In genomic region chr7:148912151-148912550, GRCh38 we compare ENCODE assay signal across 24 cellular contexts. TPM values are rescaled to one million over a fixed set of nuclear protein-coding genes. Genes with fewer than 3 reads are reported as not detected.
DNase-seq lines count a peak whose midpoint lies in the region; ATAC-seq and TF ChIP-seq lines count a peak whose summit lies in the region.
"Had no signal": no experiment of that assay in that cellular context is flagged by ENCODE, and none has a peak within 500 bp of the region (broad histone marks: within the 10 kb centered on the region; RNA-seq: fewer than 3 reads in every experiment).

No MANE protein-coding gene starts in this region.

- no peaks in the 10 kb centered on the region for H3K36me3 ChIP-seq in CD4-positive, alpha-beta memory T cell (ENCODE audit: insufficient read depth, low read length)
- no peaks in the 10 kb centered on the region for H3K36me3 ChIP-seq in naive thymus-derived CD4-positive, alpha-beta T cell (ENCODE audit: control insufficient read depth in 2 of 3, insufficient read depth in 3 of 3, low read length in 3 of 3)
- H3K36me3 ChIP-seq: pancreas, SJSA1, spleen, vagina, WERI-Rb-1 had no signal

- POLR2A ChIA-PET in CD4-positive, alpha-beta memory T cell (lab: Charles Lee; ENCODE audit: partially characterized antibody), result interaction anchor here (0.5 to 3.5 kb wide), 8 partner anchors 9 to 201 kb away, joined by 3 to 39 read pairs (median 4); partner anchors contain the start of gene EZH2
- POLR2A ChIA-PET in naive thymus-derived CD4-positive, alpha-beta T cell (lab: Charles Lee), result interaction anchor here (0.9 to 2.5 kb wide), 3 partner anchors 26 to 51 kb away, joined by 3 to 17 read pairs (median 4); no protein-coding TSS in a partner anchor

- H3K4me1 ChIP-seq in CD4-positive, alpha-beta memory T cell (ENCODE audit: insufficient read depth, low read length), result peaks cover 52% of the 10 kb centered on the region
- peaks cover 39 to 45% of the 10 kb centered on the region in 2 donors for H3K4me1 ChIP-seq in naive thymus-derived CD4-positive, alpha-beta T cell (ENCODE audit: control insufficient read depth in 2 of 2, insufficient read depth in 2 of 2, low read length in 2 of 2)
- H3K4me1 ChIP-seq: pancreas, SJSA1, vagina had no signal

- TF ChIP-seq POLR2A in erythroblast (IDR thresholded peaks at IDR 0.05; ENCODE audit: low read length), result no peak

- no peak overlapping the region for H3K27ac Mint-ChIP-seq in activated CD8-positive, alpha-beta memory T cell treated with anti-CD3 and anti-CD28 coated beads, Interleukin-2, amount 10 ng/mL, durations not matched to agents 7 days and 5 days
- H3K27ac Mint-ChIP-seq in CD4-positive, alpha-beta memory T cell, result peak overlapping the region; percentile 63 to 96 (median 90)
- peak overlapping the region; percentile 61 to 89 (median 84) for H3K27ac Mint-ChIP-seq in naive thymus-derived CD4-positive, alpha-beta T cell
- H3K27ac Mint-ChIP-seq: HFFc6 had no signal

- DNase-seq in activated CD8-positive, alpha-beta memory T cell treated with anti-CD3 and anti-CD28 coated beads, Interleukin-2, amount 50 U/mL, for 48 hours, result peak; percentile 50
- DNase-seq in activated CD8-positive, alpha-beta memory T cell treated with anti-CD3 and anti-CD28 coated beads, Interleukin-2, amount 10 ng/mL, durations not matched to agents 7 days and 5 days, result no peak
- no peak for DNase-seq in CD4-positive, alpha-beta memory T cell
- peak; percentile 20 to 23 for DNase-seq in activated T-cell treated with anti-CD3 and anti-CD28 coated beads, Interleukin-2, amount 50 U/mL, for 48 hours
- DNase-seq in naive thymus-derived CD4-positive, alpha-beta T cell, result no peak
- DNase-seq in erythroblast (lab: John Stamatoyannopoulos, UW) (no peak), coronary artery (ENCODE audit: low spot score) (no peak)
- DNase-seq: activated gamma-delta T cell treated with Interleukin-2 at 50 U/mL for 16 hours; C1 segment of cervical spinal cord; central memory CD4-positive, alpha-beta T cell; dorsolateral prefrontal cortex; HFFc6; islet precursor cell; NCI-H1105; NCI-H1930; NCI-H2227 treated with DMSO at 0.1 percent for 48 hours; pancreas; spleen; stimulated activated CD4-positive, alpha-beta T cell treated with anti-CD3 and anti-CD28 coated beads, Interleukin-2, amount 100 ng/mL, for 48 hours; stimulated activated naive CD4-positive, alpha-beta T cell; WERI-Rb-1 had no signal

- no peak for ATAC-seq in activated CD8-positive, alpha-beta memory T cell treated with anti-CD3 and anti-CD28 coated beads, Interleukin-2, amount 10 ng/mL, durations not matched to agents 7 days and 5 days
- ATAC-seq in naive thymus-derived CD4-positive, alpha-beta T cell, result no peak
- no peak for ATAC-seq in GM19397 (IDR thresholded peaks at IDR 0.05; ENCODE audit: unreplicated experiment)
- ATAC-seq: pancreas had no signal

- no peak overlapping the region for H3K27ac ChIP-seq in CD4-positive, alpha-beta memory T cell (ENCODE audit: low read depth, low read length)
- H3K27ac ChIP-seq in naive thymus-derived CD4-positive, alpha-beta T cell (ENCODE audit: low read depth, low read length), result peak overlapping the region; percentile 60
- no peak overlapping the region for H3K27ac ChIP-seq in coronary artery
- H3K27ac ChIP-seq: dorsolateral prefrontal cortex, pancreas, SJSA1, spleen, vagina, WERI-Rb-1 had no signal

- no peaks in the 10 kb centered on the region for H3K9me3 Mint-ChIP-seq in activated CD8-positive, alpha-beta memory T cell treated with anti-CD3 and anti-CD28 coated beads, Interleukin-2, amount 10 ng/mL, durations not matched to agents 7 days and 5 days (ENCODE audit: low read depth)
- peaks cover 0 to 1% (median 0%) of the 10 kb centered on the region in 8 donors for H3K9me3 Mint-ChIP-seq in CD4-positive, alpha-beta memory T cell
- no peaks in the 10 kb centered on the region for H3K9me3 Mint-ChIP-seq in naive thymus-derived CD4-positive, alpha-beta T cell
- H3K9me3 Mint-ChIP-seq: HFFc6 had no signal

- no peaks in the 10 kb centered on the region for H3K27me3 ChIP-seq in CD4-positive, alpha-beta memory T cell (ENCODE audit: insufficient read depth, low read length)
- no peaks in the 10 kb centered on the region for H3K27me3 ChIP-seq in naive thymus-derived CD4-positive, alpha-beta T cell (ENCODE audit: control insufficient read depth in 2 of 2, insufficient read depth in 2 of 2, low read length in 2 of 2)
- H3K27me3 ChIP-seq: pancreas, vagina had no signal

- H3K36me3 Mint-ChIP-seq in activated CD8-positive, alpha-beta memory T cell treated with anti-CD3 and anti-CD28 coated beads, Interleukin-2, amount 10 ng/mL, durations not matched to agents 7 days and 5 days, result no peaks in the 10 kb centered on the region
- no peaks in the 10 kb centered on the region for H3K36me3 Mint-ChIP-seq in CD4-positive, alpha-beta memory T cell
- H3K36me3 Mint-ChIP-seq in naive thymus-derived CD4-positive, alpha-beta T cell, result no peaks in the 10 kb centered on the region

- intact Hi-C loops in CD4-positive, alpha-beta memory T cell (cut with micrococcal nuclease), result no loop called here
- intact Hi-C loops in naive thymus-derived CD4-positive, alpha-beta T cell (cut with micrococcal nuclease), result no loop called here

- no peak overlapping the region for H3K4me3 ChIP-seq in CD4-positive, alpha-beta memory T cell (ENCODE audit: low read length in 2 of 2)
- H3K4me3 ChIP-seq in naive thymus-derived CD4-positive, alpha-beta T cell (ENCODE audit: low read length), result no peak overlapping the region
- no peak overlapping the region for H3K4me3 ChIP-seq in coronary artery
- H3K4me3 ChIP-seq: dorsolateral prefrontal cortex, pancreas, SJSA1, spleen, vagina had no signal

- TF ChIP-seq CTCF in coronary artery (IDR thresholded peaks at IDR 0.05), result no peak

- H3K27me3 Mint-ChIP-seq in activated CD8-positive, alpha-beta memory T cell treated with anti-CD3 and anti-CD28 coated beads, Interleukin-2, amount 10 ng/mL, durations not matched to agents 7 days and 5 days, result peaks cover 15% of the 10 kb centered on the region
- no peaks in the 10 kb centered on the region for H3K27me3 Mint-ChIP-seq in CD4-positive, alpha-beta memory T cell
- peaks cover 0 to 3% (median 0%) of the 10 kb centered on the region in 5 donors for H3K27me3 Mint-ChIP-seq in naive thymus-derived CD4-positive, alpha-beta T cell

- CTCF ChIA-PET in activated CD8-positive, alpha-beta memory T cell treated with anti-CD3 and anti-CD28 coated beads, Interleukin-2, amount 10 ng/mL, durations not matched to agents 7 days and 5 days (lab: Charles Lee), result interaction anchor here (0.9 to 5.2 kb wide), 4 partner anchors 30 to 56 kb away, joined by 3 to 19 read pairs (median 4); no protein-coding TSS in a partner anchor
- CTCF ChIA-PET in CD4-positive, alpha-beta memory T cell (lab: Charles Lee; ENCODE audit: partially characterized antibody), result interaction anchor here (0.6 to 1.4 kb wide), 3 partner anchors 51 to 337 kb away, joined by 3 to 7 read pairs (median 5); no protein-coding TSS in a partner anchor
- CTCF ChIA-PET in naive thymus-derived CD4-positive, alpha-beta T cell (lab: Charles Lee), result interaction anchor here (1.3 kb wide), 1 partner anchor 56 kb away, joined by 4 read pairs; no protein-coding TSS in a partner anchor

- no peak overlapping the region for H3K4me3 Mint-ChIP-seq in activated CD8-positive, alpha-beta memory T cell treated with anti-CD3 and anti-CD28 coated beads, Interleukin-2, amount 10 ng/mL, durations not matched to agents 7 days and 5 days
- H3K4me3 Mint-ChIP-seq in CD4-positive, alpha-beta memory T cell, result peak overlapping the region in 6 of 8 donors; percentile 37 to 85 (median 82)
- H3K4me3 Mint-ChIP-seq in naive thymus-derived CD4-positive, alpha-beta T cell, result peak overlapping the region in 9 of 10 donors; percentile 6 to 84 (median 73)
- H3K4me3 Mint-ChIP-seq: HFFc6 had no signal

- H3K4me1 Mint-ChIP-seq in activated CD8-positive, alpha-beta memory T cell treated with anti-CD3 and anti-CD28 coated beads, Interleukin-2, amount 10 ng/mL, durations not matched to agents 7 days and 5 days, result peaks cover 44% of the 10 kb centered on the region
- H3K4me1 Mint-ChIP-seq in CD4-positive, alpha-beta memory T cell, result peaks cover 38 to 58% (median 48%) of the 10 kb centered on the region in 4 donors
- H3K4me1 Mint-ChIP-seq in naive thymus-derived CD4-positive, alpha-beta T cell, result peaks cover 42 to 78% (median 66%) of the 10 kb centered on the region in 7 donors

- no peaks in the 10 kb centered on the region for H3K9me3 ChIP-seq in CD4-positive, alpha-beta memory T cell (ENCODE audit: control insufficient read depth in 1 of 2, low read length in 2 of 2)
- H3K9me3 ChIP-seq in naive thymus-derived CD4-positive, alpha-beta T cell (ENCODE audit: control insufficient read depth in 2 of 3, low read length in 3 of 3), result no peaks in the 10 kb centered on the region
- H3K9me3 ChIP-seq: pancreas, SJSA1, spleen, vagina had no signal

RNA-seq across cellular contexts. Expression of gene EZH2, which starts 28.1 kb away (rescaled TPM):
- 100 to 1,000 TPM; 106 to 109 TPM for total RNA-seq in activated CD8-positive, alpha-beta memory T cell treated with anti-CD3 and anti-CD28 coated beads, Interleukin-2, amount 10 ng/mL, durations not matched to agents 7 days and 5 days
- 10 to 100 TPM; 10.6 to 11.3 TPM for total RNA-seq in CD4-positive, alpha-beta memory T cell
- polyA plus RNA-seq in CD4-positive, alpha-beta memory T cell, result 1 to 10 TPM; 4.3 to 4.5 TPM
- total RNA-seq in naive thymus-derived CD4-positive, alpha-beta T cell, result 10 to 100 TPM in 3 of 5 experiments, 1 to 10 TPM in 2; 7.2 to 73.3 (median 18.9) TPM
- 1 to 10 TPM; 2.2 to 2.4 TPM for polyA plus RNA-seq in naive thymus-derived CD4-positive, alpha-beta T cell

Comparison
In these comparisons a context has a peak if more than half of its experiments do, and no peak if none do; other contexts are left out.
1. DNase-seq: peak in activated CD8-positive, alpha-beta memory T cell treated with anti-CD3 and anti-CD28 coated beads, Interleukin-2, amount 50 U/mL, for 48 hours (single experiment) and activated T-cell treated with anti-CD3 and anti-CD28 coated beads, Interleukin-2, amount 50 U/mL, for 48 hours (2 of 2); none in activated CD8-positive, alpha-beta memory T cell treated with anti-CD3 and anti-CD28 coated beads, Interleukin-2, amount 10 ng/mL, durations not matched to agents 7 days and 5 days (single experiment), CD4-positive, alpha-beta memory T cell (0 of 5), naive thymus-derived CD4-positive, alpha-beta T cell (0 of 9), erythroblast (0 of 2) and coronary artery (single experiment).